8 cellular contexts compared by ENCODE assay signal in genomic region chr19:47600246-47601179, GRCh38. TPM values are rescaled to one million over a fixed set of nuclear protein-coding genes. Genes with fewer than 3 reads are reported as not detected.
DNase-seq lines count a peak whose midpoint lies in the region; ATAC-seq, FAIRE-seq and TF ChIP-seq lines count a peak whose summit lies in the region.

No MANE protein-coding gene starts in this region.

- no peaks in the 10 kb centered on the region for H3K9me3 ChIP-seq in sigmoid colon

- H3K27ac ChIP-seq in sigmoid colon, result peak overlapping the region; percentile 89 to 94 (median 92)

- H3K27me3 Mint-ChIP-seq in brain, result peaks cover 24% of the 10 kb centered on the region

- peak overlapping the region; percentile 81 to 91 (median 85) for H3K4me3 Mint-ChIP-seq in brain

- TF ChIP-seq POLR2A in GM18526 (IDR thresholded peaks at IDR 0.05; ENCODE audit: extremely low read depth, insufficient read length) (peak; percentile 87), sigmoid colon (IDR thresholded peaks at IDR 0.05) (peak; percentile 84 to 85)

- peak overlapping the region; percentile 49 to 56 (median 52) for H3K4me3 ChIP-seq in sigmoid colon

- H3K4me1 Mint-ChIP-seq in brain, result peaks cover 24% of the 10 kb centered on the region

- FAIRE-seq in TTC549 (lab: Jason Lieb, UNC), result peak; percentile 85

- peaks cover 0 to 5% (median 4%) of the 10 kb centered on the region in 5 experiments for H3K9me3 Mint-ChIP-seq in brain

- DNase-seq in A172 (ENCODE audit: low spot score), result peak; percentile 92
- DNase-seq in NCI-H2107 (lab: John Stamatoyannopoulos, UW), result peak; percentile 96
- DNase-seq in iPS DF 4.7 (ENCODE audit: extremely low read depth, low spot score), result peak; percentile 89
- DNase-seq in sigmoid colon, result peak; percentile 100

- intact Hi-C loops in sigmoid colon (cut with DNase I), result loop anchor here (1.0 to 10.0 kb wide), 5 partner anchors 8 to 326 kb away; partner anchors contain the start of genes INAFM1 and NAPA

- TF ChIP-seq EP300 in sigmoid colon (IDR thresholded peaks at IDR 0.05), result peak in 1 of 4 donors; percentile 83

- TF ChIP-seq CTCF in brain (conservative IDR thresholded peaks at IDR 0.05) (no peak), sigmoid colon (IDR thresholded peaks at IDR 0.05) (no peak)

- peaks cover 0 to 23% (median 21%) of the 10 kb centered on the region in 4 donors for H3K4me1 ChIP-seq in sigmoid colon

- H3K36me3 Mint-ChIP-seq in brain, result no peaks in the 10 kb centered on the region

- no peaks in the 10 kb centered on the region for H3K27me3 ChIP-seq in sigmoid colon

- peak overlapping the region; percentile 41 to 90 (median 86) for H3K27ac Mint-ChIP-seq in brain

- no peaks in the 10 kb centered on the region for H3K36me3 ChIP-seq in sigmoid colon

- peak; percentile 88 for ATAC-seq in HG03064 (IDR thresholded peaks at IDR 0.05; ENCODE audit: low read depth, unreplicated experiment)

- 3 to 4% methylated on average over 77 of the region's 77 CpGs for WGBS in sigmoid colon, 2 donors

RNA-seq across cellular contexts. Expression of gene BICRA, which starts 8.4 kb away (rescaled TPM):
- 0.79 TPM in 1 of 2 replicates, not detected in the other for total RNA-seq in A172 (2014; rRNA removed; shearing (Covaris generic))
- polyA plus RNA-seq in brain (ENCODE audit: insufficient read depth, low read depth, low replicate concordance) (15.7 TPM), sigmoid colon (10 to 100 TPM in 1 of 3 donors, 1 to 10 TPM in 2; 1.8 to 12.7 (median 2.5) TPM)
- total RNA-seq in sigmoid colon, result 10 to 100 TPM in 3 of 4 donors, 1 to 10 TPM in 1; 2.9 to 21.6 (median 11.2) TPM

RNA-seq across cellular contexts. Expression of gene ZNF541, which starts 27.6 kb away (rescaled TPM):
- not detected in 2 replicates for total RNA-seq in A172 (2014; rRNA removed; shearing (Covaris generic))
- polyA plus RNA-seq in brain (ENCODE audit: insufficient read depth, low read depth, low replicate concordance) (0.08 TPM), sigmoid colon (under 1 TPM in 1 of 3 donors, not detected in 2; 0.22 TPM)
- total RNA-seq in sigmoid colon, result 1 to 10 TPM in 3 of 4 donors, not detected in 1; 1.1 to 1.7 (median 1.5) TPM

Comparison
In these comparisons a context has a peak if more than half of its experiments do, and no peak if none do; other contexts are left out.
1. Peak in every context shown above with its lines: DNase-seq, ATAC-seq, H3K4me3 ChIP-seq and H3K27ac ChIP-seq.